In genomic region chr6:139882977-139883728, GRCh38 we compare ENCODE assay signal across 1 cellular context.
TF ChIP-seq lines count a peak whose summit lies in the region.

No MANE protein-coding gene starts in this region.

TF ChIP-seq in GM23338, 12 proteins besides CTCF, POLR2A, EP300 and RAD21 (continued from another document):
- TF ChIP-seq, protein P1, sequence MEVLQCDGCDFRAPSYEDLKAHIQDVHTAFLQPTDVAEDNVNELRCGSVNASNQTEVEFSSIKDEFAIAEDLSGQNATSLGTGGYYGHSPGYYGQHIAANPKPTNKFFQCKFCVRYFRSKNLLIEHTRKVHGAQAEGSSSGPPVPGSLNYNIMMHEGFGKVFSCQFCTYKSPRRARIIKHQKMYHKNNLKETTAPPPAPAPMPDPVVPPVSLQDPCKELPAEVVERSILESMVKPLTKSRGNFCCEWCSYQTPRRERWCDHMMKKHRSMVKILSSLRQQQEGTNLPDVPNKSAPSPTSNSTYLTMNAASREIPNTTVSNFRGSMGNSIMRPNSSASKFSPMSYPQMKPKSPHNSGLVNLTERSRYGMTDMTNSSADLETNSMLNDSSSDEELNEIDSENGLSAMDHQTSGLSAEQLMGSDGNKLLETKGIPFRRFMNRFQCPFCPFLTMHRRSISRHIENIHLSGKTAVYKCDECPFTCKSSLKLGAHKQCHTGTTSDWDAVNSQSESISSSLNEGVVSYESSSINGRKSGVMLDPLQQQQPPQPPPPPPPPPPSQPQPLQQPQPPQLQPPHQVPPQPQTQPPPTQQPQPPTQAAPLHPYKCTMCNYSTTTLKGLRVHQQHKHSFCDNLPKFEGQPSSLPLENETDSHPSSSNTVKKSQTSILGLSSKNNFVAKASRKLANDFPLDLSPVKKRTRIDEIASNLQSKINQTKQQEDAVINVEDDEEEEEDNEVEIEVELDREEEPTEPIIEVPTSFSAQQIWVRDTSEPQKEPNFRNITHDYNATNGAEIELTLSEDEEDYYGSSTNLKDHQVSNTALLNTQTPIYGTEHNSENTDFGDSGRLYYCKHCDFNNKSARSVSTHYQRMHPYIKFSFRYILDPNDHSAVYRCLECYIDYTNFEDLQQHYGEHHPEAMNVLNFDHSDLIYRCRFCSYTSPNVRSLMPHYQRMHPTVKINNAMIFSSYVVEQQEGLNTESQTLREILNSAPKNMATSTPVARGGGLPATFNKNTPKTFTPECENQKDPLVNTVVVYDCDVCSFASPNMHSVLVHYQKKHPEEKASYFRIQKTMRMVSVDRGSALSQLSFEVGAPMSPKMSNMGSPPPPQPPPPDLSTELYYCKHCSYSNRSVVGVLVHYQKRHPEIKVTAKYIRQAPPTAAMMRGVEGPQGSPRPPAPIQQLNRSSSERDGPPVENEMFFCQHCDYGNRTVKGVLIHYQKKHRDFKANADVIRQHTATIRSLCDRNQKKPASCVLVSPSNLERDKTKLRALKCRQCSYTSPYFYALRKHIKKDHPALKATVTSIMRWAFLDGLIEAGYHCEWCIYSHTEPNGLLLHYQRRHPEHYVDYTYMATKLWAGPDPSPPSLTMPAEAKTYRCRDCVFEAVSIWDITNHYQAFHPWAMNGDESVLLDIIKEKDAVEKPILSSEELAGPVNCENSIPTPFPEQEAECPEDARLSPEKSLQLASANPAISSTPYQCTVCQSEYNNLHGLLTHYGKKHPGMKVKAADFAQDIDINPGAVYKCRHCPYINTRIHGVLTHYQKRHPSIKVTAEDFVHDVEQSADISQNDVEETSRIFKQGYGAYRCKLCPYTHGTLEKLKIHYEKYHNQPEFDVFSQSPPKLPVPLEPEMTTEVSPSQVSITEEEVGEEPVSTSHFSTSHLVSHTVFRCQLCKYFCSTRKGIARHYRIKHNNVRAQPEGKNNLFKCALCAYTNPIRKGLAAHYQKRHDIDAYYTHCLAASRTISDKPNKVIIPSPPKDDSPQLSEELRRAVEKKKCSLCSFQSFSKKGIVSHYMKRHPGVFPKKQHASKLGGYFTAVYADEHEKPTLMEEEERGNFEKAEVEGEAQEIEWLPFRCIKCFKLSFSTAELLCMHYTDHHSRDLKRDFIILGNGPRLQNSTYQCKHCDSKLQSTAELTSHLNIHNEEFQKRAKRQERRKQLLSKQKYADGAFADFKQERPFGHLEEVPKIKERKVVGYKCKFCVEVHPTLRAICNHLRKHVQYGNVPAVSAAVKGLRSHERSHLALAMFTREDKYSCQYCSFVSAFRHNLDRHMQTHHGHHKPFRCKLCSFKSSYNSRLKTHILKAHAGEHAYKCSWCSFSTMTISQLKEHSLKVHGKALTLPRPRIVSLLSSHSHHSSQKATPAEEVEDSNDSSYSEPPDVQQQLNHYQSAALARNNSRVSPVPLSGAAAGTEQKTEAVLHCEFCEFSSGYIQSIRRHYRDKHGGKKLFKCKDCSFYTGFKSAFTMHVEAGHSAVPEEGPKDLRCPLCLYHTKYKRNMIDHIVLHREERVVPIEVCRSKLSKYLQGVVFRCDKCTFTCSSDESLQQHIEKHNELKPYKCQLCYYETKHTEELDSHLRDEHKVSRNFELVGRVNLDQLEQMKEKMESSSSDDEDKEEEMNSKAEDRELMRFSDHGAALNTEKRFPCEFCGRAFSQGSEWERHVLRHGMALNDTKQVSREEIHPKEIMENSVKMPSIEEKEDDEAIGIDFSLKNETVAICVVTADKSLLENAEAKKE (CRISPR knock-in tag; IDR thresholded peaks at IDR 0.05) = no peak
- no peak for TF ChIP-seq NANOG (IDR thresholded peaks at IDR 0.05; ENCODE audit: borderline replicate concordance)
- no peak for TF ChIP-seq EZH2phosphoT487 (IDR thresholded peaks at IDR 0.05; ENCODE audit: unreplicated experiment)
